In genomic region chr10:43408710-43409384, GRCh38 we compare ENCODE assay signal across 8 cellular contexts. TPM values are rescaled to one million over a fixed set of nuclear protein-coding genes. Genes with fewer than 3 reads are reported as not detected.
DNase-seq lines count a peak whose midpoint lies in the region; ATAC-seq and TF ChIP-seq lines count a peak whose summit lies in the region.

A gene with protein sequence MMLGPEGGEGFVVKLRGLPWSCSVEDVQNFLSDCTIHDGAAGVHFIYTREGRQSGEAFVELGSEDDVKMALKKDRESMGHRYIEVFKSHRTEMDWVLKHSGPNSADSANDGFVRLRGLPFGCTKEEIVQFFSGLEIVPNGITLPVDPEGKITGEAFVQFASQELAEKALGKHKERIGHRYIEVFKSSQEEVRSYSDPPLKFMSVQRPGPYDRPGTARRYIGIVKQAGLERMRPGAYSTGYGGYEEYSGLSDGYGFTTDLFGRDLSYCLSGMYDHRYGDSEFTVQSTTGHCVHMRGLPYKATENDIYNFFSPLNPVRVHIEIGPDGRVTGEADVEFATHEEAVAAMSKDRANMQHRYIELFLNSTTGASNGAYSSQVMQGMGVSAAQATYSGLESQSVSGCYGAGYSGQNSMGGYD (minus strand): TSS chr10:43409186. CDS start chr10:43387884, 21,302 bp downstream.

- H3K9me3 Mint-ChIP-seq in IgD-negative memory B cell = no peaks in the 10 kb centered on the region

- BruUV-seq in PC-9 (replicated peaks; lab: Mats Ljungman, UMichigan) = no TSS peak

- no peaks in the 10 kb centered on the region for H3K27me3 Mint-ChIP-seq in IgD-negative memory B cell

- POLR2A ChIA-PET in PC-9 (lab: Charles Lee; ENCODE audit: unreplicated experiment) = interaction anchor here (0.5 to 0.6 kb wide), 4 partner anchors 24 to 270 kb away, joined by 4 to 11 read pairs (median 7); partner anchors contain the start of gene ZNF487

- no peak for TF ChIP-seq CTCF in PC-9 (conservative IDR thresholded peaks at IDR 0.05)
- TF ChIP-seq CTCF in epithelial cell of proximal tubule (conservative IDR thresholded peaks at IDR 0.05; ENCODE audit: low read depth, low read length) = no peak

- intact Hi-C loops in PC-9 (cut with micrococcal nuclease; ENCODE audit: unreplicated experiment) = loop anchor here (1.0 kb wide), 1 partner anchor 11 kb away; no protein-coding TSS in a partner anchor

- H3K27ac Mint-ChIP-seq in IgD-negative memory B cell = peak within 1 kb of the TSS; percentile 99 to 100 (median 100)

- H3K27ac ChIP-seq in PC-9 (peak within 1 kb of the TSS; percentile 90), mucosa of rectum (ENCODE audit: low read depth in 2 of 2, low read length in 2 of 2) (peak within 1 kb of the TSS; percentile 96 to 99)

- H2AFZ ChIP-seq in PC-9 = peak within 1 kb of the TSS; percentile 92

- peaks cover 3% of the 10 kb centered on the region; the same call in 1 of the 2 replicates for H3K36me3 ChIP-seq in PC-9 (ENCODE audit: low read depth)
- H3K36me3 ChIP-seq in mucosa of rectum (ENCODE audit: control insufficient read depth in 2 of 2, insufficient read depth in 2 of 2, low read length in 2 of 2) = no peaks in the 10 kb centered on the region

- H3K79me2 ChIP-seq in PC-9 (ENCODE audit: low read depth) = peaks cover 61% of the 10 kb centered on the region

- peaks cover 4% of the 10 kb centered on the region for H3K36me3 Mint-ChIP-seq in IgD-negative memory B cell

- H3K4me3 ChIP-seq in PC-9 (peak within 1 kb of the TSS; percentile 98), epithelial cell of proximal tubule (ENCODE audit: low read depth, low read length) (peak within 1 kb of the TSS; percentile 92), mucosa of rectum (ENCODE audit: low read length in 2 of 2) (peak within 1 kb of the TSS; percentile 88 to 90)

- H4K20me1 ChIP-seq in PC-9 (ENCODE audit: insufficient read depth) = peaks cover 31% of the 10 kb centered on the region

- H3K4me1 Mint-ChIP-seq in IgD-negative memory B cell = peaks cover 11 to 25% (median 18%) of the 10 kb centered on the region in 3 donors

- peak within 1 kb of the TSS; percentile 96 to 98 for H3K9ac ChIP-seq in mucosa of rectum (ENCODE audit: low read depth in 1 of 2, low read length in 2 of 2)

- peak; percentile 66 for ATAC-seq in GM21576 (IDR thresholded peaks at IDR 0.05; ENCODE audit: unreplicated experiment)

- H3K4me1 ChIP-seq in PC-9 (replicated peaks; ENCODE audit: insufficient read depth) (peaks cover 29% of the 10 kb centered on the region), mucosa of rectum (ENCODE audit: control insufficient read depth in 2 of 2, insufficient read depth in 2 of 2, low read length in 2 of 2) (peaks cover 20 to 26% of the 10 kb centered on the region in 2 donors)

- H3K4me3 Mint-ChIP-seq in IgD-negative memory B cell = peak within 1 kb of the TSS; percentile 98 to 100 (median 100)

- CTCF ChIA-PET in PC-9 (lab: Charles Lee) = no interaction called here

- peak within 1 kb of the TSS; percentile 90 for H3K4me2 ChIP-seq in PC-9

- peak; percentile 94 for DNase-seq in DMS153 (lab: John Stamatoyannopoulos, UW)
- DNase-seq in PC-9 = peak; percentile 89 to 98
- DNase-seq in activated T-cell treated with anti-CD3 and anti-CD28 coated beads, Interleukin-2, amount 50 U/mL, for 1 hour = peak; percentile 97
- no peak for DNase-seq in epithelial cell of proximal tubule (ENCODE audit: low read depth)
- peak; percentile 83 to 89 for DNase-seq in stimulated activated CD8-positive, alpha-beta memory T cell treated with anti-CD3 and anti-CD28 coated beads, Interleukin-4, amount 100 ng/mL, for 4 hours (ENCODE audit: low read depth in 2 of 2, low spot score in 1 of 2)

- H3K27me3 ChIP-seq in PC-9 (ENCODE audit: insufficient read depth, low read depth) (no peaks in the 10 kb centered on the region), mucosa of rectum (ENCODE audit: control insufficient read depth in 2 of 2, insufficient read depth in 2 of 2, low read length in 2 of 2) (no peaks in the 10 kb centered on the region)

- no peaks in the 10 kb centered on the region for H3K9me3 ChIP-seq in PC-9 (ENCODE audit: insufficient read depth, low read depth)
- no peaks in the 10 kb centered on the region for H3K9me3 ChIP-seq in mucosa of rectum (ENCODE audit: control insufficient read depth in 2 of 2, low read length in 2 of 2)

- peaks cover 45% of the 10 kb centered on the region for H3F3A ChIP-seq in PC-9 (ENCODE audit: insufficient read depth, low read depth)

- H3K9me2 ChIP-seq in PC-9 (ENCODE audit: insufficient read depth) = no peaks in the 10 kb centered on the region

RNA-seq across cellular contexts. Expression of the gene that starts here (rescaled TPM):
- polyA plus RNA-seq in IgD-negative memory B cell = 242 TPM
- total RNA-seq in PC-9 (2021) (267 and 337 TPM in 2 replicates), epithelial cell of proximal tubule (207 and 359 TPM in 2 replicates)
